In genomic region chr3:66039590-66039887, GRCh38 we compare ENCODE assay signal across 8 cellular contexts. TPM values are rescaled to one million over a fixed set of nuclear protein-coding genes. Genes with fewer than 3 reads are reported as not detected.
DNase-seq lines count a peak whose midpoint lies in the region; ATAC-seq and TF ChIP-seq lines count a peak whose summit lies in the region.

No MANE protein-coding gene starts in this region.

- CTCF ChIA-PET in PC-3 (lab: Charles Lee) = no interaction called here

- H3K4me2 ChIP-seq in PC-3 (ENCODE audit: low read length) = peak overlapping the region; percentile 89

- no peaks in the 10 kb centered on the region for H3F3A ChIP-seq in PC-3 (ENCODE audit: low read length, unreplicated experiment)

- peak overlapping the region; percentile 78 for H3K9ac ChIP-seq in PC-3 (ENCODE audit: low read length)

- ATAC-seq in PC-3 = peak; percentile 11
- ATAC-seq in GM21526 (IDR thresholded peaks at IDR 0.05; ENCODE audit: low FRiP score, unreplicated experiment) = no peak

- peak overlapping the region; percentile 84 for H3K4me3 ChIP-seq in PC-3 (ENCODE audit: low read length)
- H3K4me3 ChIP-seq in epithelial cell of esophagus (ENCODE audit: low read length) = peak overlapping the region; percentile 85

- H3K27me3 ChIP-seq in PC-3 (ENCODE audit: low read length) = no peaks in the 10 kb centered on the region

- BruUV-seq in PC-3 (replicated peaks; lab: Mats Ljungman, UMichigan) = TSS peak; percentile 72

- DNase-seq in PC-3 = peak; percentile 4
- DNase-seq in epithelial cell of esophagus (ENCODE audit: low read depth) = peak; percentile 26
- peak; percentile 25 for DNase-seq in mucosa of gallbladder (ENCODE audit: low spot score)
- no peak for DNase-seq in NCI-H2029 treated with DMSO at 0.1 percent for 48 hours (lab: John Stamatoyannopoulos, UW)
- DNase-seq in activated gamma-delta T cell treated with Interleukin-2 at 50 U/mL for 16 hours = no peak
- no peak for DNase-seq in activated naive CD4-positive, alpha-beta T cell treated with anti-CD3 and anti-CD28 coated beads, Interleukin-2, amount 50 U/mL, for 16 hours

- peaks cover 6% of the 10 kb centered on the region; the same call in 1 of the 2 replicates for H3K4me1 ChIP-seq in PC-3 (ENCODE audit: insufficient read depth, low read length)

- H2AFZ ChIP-seq in PC-3 (ENCODE audit: low read length) = peak overlapping the region; percentile 98

- H3K79me2 ChIP-seq in PC-3 (ENCODE audit: low read length) = peaks cover 36% of the 10 kb centered on the region

- H3K36me3 ChIP-seq in PC-3 (ENCODE audit: low read depth, low read length) = no peaks in the 10 kb centered on the region

- no peaks in the 10 kb centered on the region for H3K9me3 ChIP-seq in PC-3 (ENCODE audit: low read length)

- POLR2A ChIA-PET in PC-3 (lab: Charles Lee; ENCODE audit: unreplicated experiment) = no interaction called here

- H3K9me2 ChIP-seq in PC-3 (replicated peaks; ENCODE audit: low read length) = no peaks in the 10 kb centered on the region

- H4K20me1 ChIP-seq in PC-3 (ENCODE audit: low read length) = no peaks in the 10 kb centered on the region

- no peak for TF ChIP-seq CTCF in C4-2B (conservative IDR thresholded peaks at IDR 0.05)
- TF ChIP-seq CTCF in PC-3 (conservative IDR thresholded peaks at IDR 0.05; ENCODE audit: low read depth, low read length) = no peak
- no peak for TF ChIP-seq CTCF in epithelial cell of esophagus (IDR thresholded peaks at IDR 0.05; ENCODE audit: insufficient read depth, low read depth, low read length, missing control alignments)

- peak overlapping the region; percentile 91 for H3K27ac ChIP-seq in C4-2B
- H3K27ac ChIP-seq in PC-3 (ENCODE audit: low read length) = peak overlapping the region; percentile 67

- intact Hi-C loops in PC-3 (cut with micrococcal nuclease) = loop anchor here (2.0 to 5.0 kb wide), 3 partner anchors 87 to 252 kb away; no protein-coding TSS in a partner anchor

RNA-seq across cellular contexts. Expression of gene MAGI1, which starts 0.8 kb away (rescaled TPM):
- 8.9 and 12.7 TPM in 2 replicates for total RNA-seq in PC-3 (2014; rRNA removed)
- total RNA-seq in mucosa of gallbladder = 87.4 TPM

Comparison
In these comparisons a context has a peak if more than half of its experiments do, and no peak if none do; other contexts are left out.
1. DNase-seq: peak in PC-3 (single experiment), epithelial cell of esophagus (single experiment) and mucosa of gallbladder (single experiment); none in NCI-H2029 treated with DMSO at 0.1 percent for 48 hours (single experiment), activated gamma-delta T cell treated with Interleukin-2 at 50 U/mL for 16 hours (single experiment) and activated naive CD4-positive, alpha-beta T cell treated with anti-CD3 and anti-CD28 coated beads, Interleukin-2, amount 50 U/mL, for 16 hours (single experiment).